In genomic region chr3:30908466-30909037, GRCh38 we compare ENCODE assay signal across 16 cellular contexts. TPM values are rescaled to one million over a fixed set of nuclear protein-coding genes. Genes with fewer than 3 reads are reported as not detected.
"Had no signal": no experiment of that assay in that cellular context is flagged by ENCODE, and none has a peak within 500 bp of the region (broad histone marks: within the 10 kb centered on the region; RNA-seq: fewer than 3 reads in every experiment).

No MANE protein-coding gene starts in this region.

- ATAC-seq: body of pancreas, foreskin keratinocyte, natural killer cell had no signal

- H3K4me1 Mint-ChIP-seq: activated CD4-positive, alpha-beta T cell treated with anti-CD3 and anti-CD28 coated beads, Interleukin-2, amount 10 ng/mL, durations not matched to agents 24 days and 14 days; activated naive CD8-positive, alpha-beta T cell treated with anti-CD3 and anti-CD28 coated beads for 36 hours; immature natural killer cell; natural killer cell had no signal

- DNase-seq: activated CD4-positive, alpha-beta T cell treated with anti-CD3 and anti-CD28 coated beads, Interleukin-2, amount 10 ng/mL, durations not matched to agents 24 days and 14 days; activated CD4-positive, CD25-positive, alpha-beta regulatory T cell; activated naive CD8-positive, alpha-beta T cell treated with anti-CD3 and anti-CD28 coated beads for 36 hours; amygdala; body of pancreas; caudate nucleus; effector CD8-positive, alpha-beta T cell; foreskin keratinocyte; glutamatergic neuron; immature natural killer cell; mesenchymal stem cell; natural killer cell; stimulated activated CD4-positive, alpha-beta T cell treated with anti-CD3 and anti-CD28 coated beads, Interleukin-12 subunit alpha, Interleukin-12 subunit beta, amount 100 ng/mL, for 4 hours; stimulated activated CD4-positive, alpha-beta T cell treated with anti-CD3 and anti-CD28 coated beads, Interleukin-2, amount 100 ng/mL, for 24 hours had no signal

- H3K4me3 Mint-ChIP-seq: activated CD4-positive, alpha-beta T cell treated with anti-CD3 and anti-CD28 coated beads, Interleukin-2, amount 10 ng/mL, durations not matched to agents 24 days and 14 days; activated naive CD8-positive, alpha-beta T cell treated with anti-CD3 and anti-CD28 coated beads for 36 hours; immature natural killer cell; natural killer cell had no signal

- H3K27me3 Mint-ChIP-seq: activated naive CD8-positive, alpha-beta T cell treated with anti-CD3 and anti-CD28 coated beads for 36 hours had no signal

- H3K36me3 Mint-ChIP-seq: activated naive CD8-positive, alpha-beta T cell treated with anti-CD3 and anti-CD28 coated beads for 36 hours; immature natural killer cell; natural killer cell had no signal

- H3K9me3 Mint-ChIP-seq: natural killer cell had no signal

- H3K27ac Mint-ChIP-seq: activated CD4-positive, alpha-beta T cell treated with anti-CD3 and anti-CD28 coated beads, Interleukin-2, amount 10 ng/mL, durations not matched to agents 24 days and 14 days; activated naive CD8-positive, alpha-beta T cell treated with anti-CD3 and anti-CD28 coated beads for 36 hours; immature natural killer cell; natural killer cell had no signal

RNA-seq across cellular contexts. Expression of gene GADL1, which starts 14.1 kb away (rescaled TPM):
- total RNA-seq: activated CD4-positive, alpha-beta T cell treated with anti-CD3 and anti-CD28 coated beads, Interleukin-2, amount 10 ng/mL, durations not matched to agents 24 days and 14 days; activated naive CD8-positive, alpha-beta T cell treated with anti-CD3 and anti-CD28 coated beads for 36 hours; body of pancreas; foreskin keratinocyte; liver; natural killer cell; renal cortical epithelial cell had no signal
